Comparison of ENCODE assay signal across 16 cellular contexts in genomic region chr17:29073045-29073444, GRCh38. TPM values are rescaled to one million over a fixed set of nuclear protein-coding genes. Genes with fewer than 3 reads are reported as not detected.
DNase-seq lines count a peak whose midpoint lies in the region; ATAC-seq and TF ChIP-seq lines count a peak whose summit lies in the region.
"Had no signal": no experiment of that assay in that cellular context is flagged by ENCODE, and none has a peak within 500 bp of the region (broad histone marks: within the 10 kb centered on the region; RNA-seq: fewer than 3 reads in every experiment).

No MANE protein-coding gene starts in this region.

- no peaks in the 10 kb centered on the region for H3K9me3 Mint-ChIP-seq in T-helper 2 cell treated with Interferon-gamma antibody and Interleukin-4, amounts not matched to agents 5 μg/mL and 100 μg/mL, for 36 hours
- no peaks in the 10 kb centered on the region for H3K9me3 Mint-ChIP-seq in immature natural killer cell
- H3K9me3 Mint-ChIP-seq in activated CD4-positive, alpha-beta T cell treated with anti-CD3 and anti-CD28 coated beads for 36 hours (ENCODE audit: low read depth): no peaks in the 10 kb centered on the region

- TF ChIP-seq CTCF in WERI-Rb-1 (IDR thresholded peaks at IDR 0.05; ENCODE audit: low read depth, low read length): no peak

- H3K27ac Mint-ChIP-seq in T-helper 2 cell treated with Interferon-gamma antibody and Interleukin-4, amounts not matched to agents 5 μg/mL and 100 μg/mL, for 36 hours: peak overlapping the region; percentile 17
- H3K27ac Mint-ChIP-seq in immature natural killer cell: peak overlapping the region in 5 of 6 donors; percentile 77 to 87 (median 81)
- H3K27ac Mint-ChIP-seq in activated CD4-positive, alpha-beta T cell treated with anti-CD3 and anti-CD28 coated beads for 36 hours: no peak overlapping the region

- no peak for ATAC-seq in activated CD4-positive, alpha-beta T cell treated with anti-CD3 and anti-CD28 coated beads for 36 hours
- no peak for ATAC-seq in HG03196 (IDR thresholded peaks at IDR 0.05; ENCODE audit: unreplicated experiment)

- intact Hi-C loops in activated CD4-positive, alpha-beta T cell treated with anti-CD3 and anti-CD28 coated beads for 36 hours (cut with DNase I, micrococcal nuclease): no loop called here

- H3K36me3 Mint-ChIP-seq in T-helper 2 cell treated with Interferon-gamma antibody and Interleukin-4, amounts not matched to agents 5 μg/mL and 100 μg/mL, for 36 hours (ENCODE audit: low read depth): peaks cover 2% of the 10 kb centered on the region
- H3K36me3 Mint-ChIP-seq in immature natural killer cell: peaks cover 0 to 7% (median 5%) of the 10 kb centered on the region in 3 donors
- H3K36me3 Mint-ChIP-seq in activated CD4-positive, alpha-beta T cell treated with anti-CD3 and anti-CD28 coated beads for 36 hours (ENCODE audit: low read depth): no peaks in the 10 kb centered on the region

- H3K4me1 Mint-ChIP-seq in T-helper 2 cell treated with Interferon-gamma antibody and Interleukin-4, amounts not matched to agents 5 μg/mL and 100 μg/mL, for 36 hours (ENCODE audit: low read depth): no peaks in the 10 kb centered on the region
- H3K4me1 Mint-ChIP-seq in immature natural killer cell: peaks cover 25 to 34% of the 10 kb centered on the region in 2 donors
- H3K4me1 Mint-ChIP-seq in activated CD4-positive, alpha-beta T cell treated with anti-CD3 and anti-CD28 coated beads for 36 hours: no peaks in the 10 kb centered on the region

- POLR2A ChIA-PET in activated CD4-positive, alpha-beta T cell treated with anti-CD3 and anti-CD28 coated beads for 36 hours (lab: Charles Lee): interaction anchor here (0.7 kb wide), 1 partner anchor 21 kb away, joined by 3 read pairs; no protein-coding TSS in a partner anchor

- H3K27me3 Mint-ChIP-seq in T-helper 2 cell treated with Interferon-gamma antibody and Interleukin-4, amounts not matched to agents 5 μg/mL and 100 μg/mL, for 36 hours (ENCODE audit: low read depth): no peaks in the 10 kb centered on the region
- peaks cover 3 to 8% (median 3%) of the 10 kb centered on the region in 3 donors for H3K27me3 Mint-ChIP-seq in immature natural killer cell (ENCODE audit: low read depth in 3 of 3)
- H3K27me3 Mint-ChIP-seq in activated CD4-positive, alpha-beta T cell treated with anti-CD3 and anti-CD28 coated beads for 36 hours: no peaks in the 10 kb centered on the region

- DNase-seq in T-helper 2 cell treated with Interferon-gamma antibody and Interleukin-4, amounts not matched to agents 5 μg/mL and 100 μg/mL, for 36 hours (ENCODE audit: low spot score): no peak
- DNase-seq in T-helper 2 cell (no peak), WERI-Rb-1 (no peak), immature natural killer cell (no peak), substantia nigra (lab: John Stamatoyannopoulos, UW) (no peak), NCI-H2081 treated with DMSO at 0.1 percent for 48 hours (lab: John Stamatoyannopoulos, UW) (no peak)
- no peak for DNase-seq in activated CD4-positive, alpha-beta T cell treated with anti-CD3 and anti-CD28 coated beads for 36 hours
- DNase-seq: 8988T, DND-41, HCEC 1CT, NCI-H1105 treated with DMSO at 0.1 percent for 48 hours, NCI-H1694 treated with DMSO at 0.1 percent for 48 hours, SJCRH30 had no signal

- H3K27ac ChIP-seq in WERI-Rb-1 (peak overlapping the region; percentile 71), substantia nigra (ENCODE audit: low read depth, low read length, poor library complexity, severe bottlenecking) (peak overlapping the region; percentile 26)
- H3K27ac ChIP-seq: HL-60, RWPE1, SJCRH30 had no signal

- H3K4me3 Mint-ChIP-seq in T-helper 2 cell treated with Interferon-gamma antibody and Interleukin-4, amounts not matched to agents 5 μg/mL and 100 μg/mL, for 36 hours: no peak overlapping the region
- H3K4me3 Mint-ChIP-seq in immature natural killer cell: peak overlapping the region in 2 of 5 donors; percentile 47 to 63
- no peak overlapping the region for H3K4me3 Mint-ChIP-seq in activated CD4-positive, alpha-beta T cell treated with anti-CD3 and anti-CD28 coated beads for 36 hours

- peaks cover 2% of the 10 kb centered on the region for H3K36me3 ChIP-seq in WERI-Rb-1

- H3K9me3 ChIP-seq in WERI-Rb-1 (ENCODE audit: severe bottlenecking): no peaks in the 10 kb centered on the region
- H3K9me3 ChIP-seq: SJCRH30 had no signal

- CTCF ChIA-PET in activated CD4-positive, alpha-beta T cell treated with anti-CD3 and anti-CD28 coated beads for 36 hours (lab: Charles Lee): interaction anchor here (0.8 to 2.2 kb wide), 3 partner anchors 18 to 107 kb away, joined by 3 to 6 read pairs (median 5); no protein-coding TSS in a partner anchor

- H3K4me3 ChIP-seq in WERI-Rb-1 (ENCODE audit: low read depth, low read length): no peak overlapping the region
- H3K4me3 ChIP-seq: SJCRH30 had no signal

- no peaks in the 10 kb centered on the region for H3K27me3 ChIP-seq in WERI-Rb-1 (ENCODE audit: insufficient read depth, low read depth, severe bottlenecking)
- H3K27me3 ChIP-seq: SJCRH30 had no signal

RNA-seq across cellular contexts. Expression of gene PIPOX, which starts 30.1 kb away (rescaled TPM):
- polyA plus RNA-seq in immature natural killer cell: 1 to 10 TPM; 1.6 to 2.7 (median 2.0) TPM
- total RNA-seq in activated CD4-positive, alpha-beta T cell treated with anti-CD3 and anti-CD28 coated beads for 36 hours: 1 to 10 TPM; 1.8 to 2.1 TPM
